In the genomic region with DNA sequence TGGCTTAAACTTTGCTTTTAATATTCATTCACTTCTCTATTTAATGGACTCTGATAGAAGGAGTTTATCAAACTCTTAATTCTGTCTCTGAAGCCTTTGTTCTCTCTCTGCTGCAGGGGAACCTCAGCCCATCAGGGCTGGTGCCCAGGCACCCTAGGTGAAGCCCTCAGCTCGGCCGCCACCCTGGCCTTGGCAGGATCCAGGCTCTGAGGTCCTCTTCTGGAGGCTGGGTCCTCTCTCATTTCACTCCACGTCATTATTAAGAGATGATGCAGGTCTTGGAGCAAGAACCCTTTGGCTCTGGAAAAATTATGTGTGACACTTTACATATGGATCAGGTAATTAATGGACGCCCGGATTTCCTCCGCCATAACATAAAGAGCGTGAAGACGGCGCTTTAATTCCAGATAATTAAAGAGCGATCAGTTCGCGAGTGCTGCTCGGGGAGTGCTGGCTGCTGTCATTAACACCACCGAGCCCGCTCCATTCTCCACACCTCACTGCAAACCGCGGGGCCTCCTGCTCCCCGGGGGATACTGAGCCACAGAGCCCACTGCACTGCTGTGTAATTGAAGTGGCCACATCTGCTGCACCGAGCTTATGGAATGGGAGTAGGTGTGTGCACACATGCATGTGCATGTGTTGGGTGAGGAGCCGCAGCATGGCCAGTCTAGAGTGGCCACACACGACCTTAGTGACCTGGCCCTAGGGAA, we compare ENCODE assay signal across 16 cellular contexts.
A peak's percentile ranks its signal among the peaks of the same experiment; 100 is the strongest.
DNase-seq lines count a peak whose midpoint lies in the region; TF ChIP-seq lines count a peak whose summit lies in the region.
"Had no signal": no experiment of that assay in that cellular context is flagged by ENCODE, and none has a peak within 500 bp of the region (broad histone marks: within the 10 kb centered on the region; RNA-seq: fewer than 3 reads in every experiment).

No MANE protein-coding gene starts in this region.

- POLR2A ChIA-PET in activated CD4-positive, alpha-beta T cell treated with anti-CD3 and anti-CD28 coated beads, Interleukin-2, amount 10 ng/mL, durations not matched to agents 7 days and 5 days (lab: Charles Lee): no interaction called here

- H3K4me3 Mint-ChIP-seq in activated CD4-positive, alpha-beta T cell treated with anti-CD3 and anti-CD28 coated beads, Interleukin-2, amount 10 ng/mL, durations not matched to agents 7 days and 5 days: no peak overlapping the region
- H3K4me3 Mint-ChIP-seq in activated CD4-positive, alpha-beta T cell treated with anti-CD3 and anti-CD28 coated beads, Interleukin-2, amount 10 ng/mL, durations not matched to agents 24 days and 14 days: no peak overlapping the region
- H3K4me3 Mint-ChIP-seq in H9 (no peak overlapping the region), chondrocyte (ENCODE audit: unreplicated experiment) (no peak overlapping the region)
- H3K4me3 Mint-ChIP-seq: CD4-positive, CD25-positive, alpha-beta regulatory T cell had no signal

- H3K27ac ChIP-seq in H9 (ENCODE audit: insufficient read length, low read depth, low read length): no peak overlapping the region
- H3K27ac ChIP-seq in neuronal stem cell (replicated peaks; ENCODE audit: low read length): no peak overlapping the region
- H3K27ac ChIP-seq: A549, PC-9 had no signal

- H3K18ac ChIP-seq in H9 (ENCODE audit: insufficient read length, low read depth, low read length): no peak overlapping the region
- H3K18ac ChIP-seq in neuronal stem cell (ENCODE audit: low read length): peak overlapping the region; percentile 15

- H4K8ac ChIP-seq in H9 (replicated peaks; ENCODE audit: insufficient read length, low read depth, low read length) (no peak overlapping the region), neuronal stem cell (ENCODE audit: low read depth, low read length) (no peak overlapping the region)

- H2BK12ac ChIP-seq in H9 (ENCODE audit: insufficient read length, low read depth, low read length) (no peak overlapping the region), neuronal stem cell (ENCODE audit: low read length) (no peak overlapping the region)

- no peak overlapping the region for H3K4me3 ChIP-seq in neuronal stem cell (ENCODE audit: low read length in 2 of 2)
- H3K4me3 ChIP-seq: A549, PC-9 had no signal

- no peak overlapping the region for H3K27ac Mint-ChIP-seq in activated CD4-positive, alpha-beta T cell treated with anti-CD3 and anti-CD28 coated beads, Interleukin-2, amount 10 ng/mL, durations not matched to agents 7 days and 5 days
- no peak overlapping the region for H3K27ac Mint-ChIP-seq in activated CD4-positive, alpha-beta T cell treated with anti-CD3 and anti-CD28 coated beads, Interleukin-2, amount 10 ng/mL, durations not matched to agents 24 days and 14 days
- H3K27ac Mint-ChIP-seq in H9: no peak overlapping the region
- H3K27ac Mint-ChIP-seq in chondrocyte (ENCODE audit: unreplicated experiment): no peak overlapping the region
- H3K27ac Mint-ChIP-seq: CD4-positive, CD25-positive, alpha-beta regulatory T cell had no signal

- peaks cover 7% of the 10 kb centered on the region for H3K9me3 ChIP-seq in H9 (ENCODE audit: control insufficient read depth, low read depth, low read length)
- peaks cover 7 to 11% of the 10 kb centered on the region in 2 donors for H3K9me3 ChIP-seq in neuronal stem cell (replicated peaks in 1 of 2; ENCODE audit: control insufficient read depth in 2 of 2, insufficient read depth in 1 of 2, low read depth in 1 of 2, low read length in 2 of 2)

- H3K36me3 Mint-ChIP-seq in activated CD4-positive, alpha-beta T cell treated with anti-CD3 and anti-CD28 coated beads, Interleukin-2, amount 10 ng/mL, durations not matched to agents 7 days and 5 days (ENCODE audit: low read depth): peaks cover 5% of the 10 kb centered on the region
- H3K36me3 Mint-ChIP-seq in activated CD4-positive, alpha-beta T cell treated with anti-CD3 and anti-CD28 coated beads, Interleukin-2, amount 10 ng/mL, durations not matched to agents 24 days and 14 days (ENCODE audit: low read depth): peaks cover 2% of the 10 kb centered on the region
- H3K36me3 Mint-ChIP-seq in H9 (ENCODE audit: insufficient read depth in 1 of 3, low read depth in 3 of 3): peaks cover 11 to 25% (median 11%) of the 10 kb centered on the region in 3 experiments
- peaks cover 2% of the 10 kb centered on the region for H3K36me3 Mint-ChIP-seq in chondrocyte (ENCODE audit: low read depth)
- H3K36me3 Mint-ChIP-seq: CD4-positive, CD25-positive, alpha-beta regulatory T cell had no signal

- H3K79me1 ChIP-seq in H9 (ENCODE audit: insufficient read depth, low read depth, low read length, poor library complexity, severe bottlenecking) (no peaks in the 10 kb centered on the region), neuronal stem cell (ENCODE audit: low read depth, low read length) (no peaks in the 10 kb centered on the region)

- no peak overlapping the region for H4K91ac ChIP-seq in H9 (ENCODE audit: insufficient read length, low read depth, low read length)
- H4K91ac ChIP-seq in neuronal stem cell (ENCODE audit: low read depth, low read length, poor library complexity): no peak overlapping the region

- no peaks in the 10 kb centered on the region for H3K79me2 ChIP-seq in H9 (ENCODE audit: insufficient read depth, low read length)

- no peak overlapping the region for H3K9ac ChIP-seq in H9 (ENCODE audit: extremely low read depth, insufficient read length, low read length)
- H3K9ac ChIP-seq in neuronal stem cell (ENCODE audit: low read depth, low read length, poor library complexity): no peak overlapping the region

- DNase-seq in activated CD4-positive, alpha-beta T cell treated with anti-CD3 and anti-CD28 coated beads, Interleukin-2, amount 10 ng/mL, durations not matched to agents 7 days and 5 days: peak; percentile 1
- DNase-seq in activated CD4-positive, alpha-beta T cell treated with anti-CD3 and anti-CD28 coated beads, Interleukin-2, amount 10 ng/mL, durations not matched to agents 24 days and 14 days: no peak
- DNase-seq in H9 (peak; percentile 24), chondrocyte (ENCODE audit: low spot score) (peak; percentile 59), neuronal stem cell (ENCODE audit: low spot score) (no peak), GM03348 (ENCODE audit: low spot score) (no peak), cortex of kidney (lab: John Stamatoyannopoulos, UW) (no peak)
- no peak for DNase-seq in activated T-cell treated with anti-CD3 and anti-CD28 coated beads, Interleukin-2, amount 50 U/mL, for 1 hour
- DNase-seq: Calu3; CD4-positive, CD25-positive, alpha-beta regulatory T cell; DND-41; GDM1; KBM-7; NCI-H1694; PC-9 had no signal

- peaks cover 9% of the 10 kb centered on the region for H3K4me1 Mint-ChIP-seq in activated CD4-positive, alpha-beta T cell treated with anti-CD3 and anti-CD28 coated beads, Interleukin-2, amount 10 ng/mL, durations not matched to agents 7 days and 5 days
- peaks cover 3% of the 10 kb centered on the region for H3K4me1 Mint-ChIP-seq in activated CD4-positive, alpha-beta T cell treated with anti-CD3 and anti-CD28 coated beads, Interleukin-2, amount 10 ng/mL, durations not matched to agents 24 days and 14 days
- H3K4me1 Mint-ChIP-seq in H9 (peaks cover 47 to 51% of the 10 kb centered on the region in 2 experiments), chondrocyte (ENCODE audit: low read depth) (peaks cover 4% of the 10 kb centered on the region)

- H3T11ph ChIP-seq in H9 (ENCODE audit: low read length): no peak overlapping the region

- no peaks in the 10 kb centered on the region for H3K36me3 ChIP-seq in neuronal stem cell (replicated peaks in 1 of 2; ENCODE audit: control insufficient read depth in 2 of 2, insufficient read depth in 2 of 2, low read length in 2 of 2)

- no peak overlapping the region for H4K5ac ChIP-seq in H9 (ENCODE audit: insufficient read length, low read depth, low read length)

- H3K4me2 ChIP-seq in H9 (ENCODE audit: insufficient read depth, insufficient read length, low read length) (no peak overlapping the region), neuronal stem cell (ENCODE audit: insufficient read depth, low read length, poor library complexity, severe bottlenecking) (no peak overlapping the region)
- H3K4me2 ChIP-seq: A549, PC-9 had no signal

- no peak overlapping the region for H2BK20ac ChIP-seq in H9 (ENCODE audit: low read depth, low read length, poor library complexity, severe bottlenecking)

- no peaks in the 10 kb centered on the region for H4K20me1 ChIP-seq in H9 (ENCODE audit: control insufficient read depth, insufficient read depth, insufficient read length)

- H3K4ac ChIP-seq in H9 (ENCODE audit: low read depth, low read length): no peak overlapping the region
- no peak overlapping the region for H3K4ac ChIP-seq in neuronal stem cell (ENCODE audit: low read length)

- WGBS in H9 (ENCODE audit: extremely low coverage, insufficient read length, low lambda C conversion rate): no CpG with 5 or more reads among the region's 21 CpGs
- no CpG with 5 or more reads among the region's 21 CpGs for WGBS in neuronal stem cell (ENCODE audit: extremely low coverage in 2 of 2, insufficient read length in 2 of 2, insufficient replicate concordance in 1 of 2), 2 donors

- H3K4me1 ChIP-seq in H9 (ENCODE audit: insufficient read depth, low read length) (no peaks in the 10 kb centered on the region; the same call in 1 of the 2 replicates), neuronal stem cell (ENCODE audit: control insufficient read depth in 2 of 2, insufficient read depth in 1 of 2, low read depth in 1 of 2, low read length in 2 of 2) (peaks cover 7 to 12% of the 10 kb centered on the region in 2 donors)
- H3K4me1 ChIP-seq: A549 had no signal

- no peak overlapping the region for H2BK15ac ChIP-seq in H9 (ENCODE audit: low read depth, low read length)
- no peak overlapping the region for H2BK15ac ChIP-seq in neuronal stem cell (ENCODE audit: low read length)

- H3K56ac ChIP-seq in H9 (ENCODE audit: insufficient read length, low read depth, low read length): no peak overlapping the region

- H3K23me2 ChIP-seq in H9 (ENCODE audit: insufficient read length, low read depth, low read length, poor library complexity, severe bottlenecking): peaks cover 13% of the 10 kb centered on the region

- CTCF ChIA-PET in activated CD4-positive, alpha-beta T cell treated with anti-CD3 and anti-CD28 coated beads, Interleukin-2, amount 10 ng/mL, durations not matched to agents 7 days and 5 days (lab: Charles Lee): interaction anchor here (0.7 kb wide), 1 partner anchor 577 kb away, joined by 4 read pairs; no protein-coding TSS in a partner anchor

- H3K23ac ChIP-seq in H9 (ENCODE audit: insufficient read length, low read depth, low read length) (no peak overlapping the region), neuronal stem cell (ENCODE audit: low read depth, low read length, poor library complexity) (no peak overlapping the region)

- H3K27me3 ChIP-seq in H9 (ENCODE audit: insufficient read depth, low read length): peaks cover 4% of the 10 kb centered on the region; the same call in 1 of the 2 replicates
- H3K27me3 ChIP-seq in neuronal stem cell (ENCODE audit: control insufficient read depth in 3 of 3, insufficient read depth in 3 of 3, low read depth in 1 of 3, low read length in 3 of 3): peaks cover 0 to 56% (median 6%) of the 10 kb centered on the region in 3 experiments

- TF ChIP-seq CTCF in H9 (conservative IDR thresholded peaks at IDR 0.05) (no peak), chondrocyte (IDR thresholded peaks at IDR 0.05) (no peak)

- H3K14ac ChIP-seq in H9 (ENCODE audit: insufficient read depth, low read length) (no peak overlapping the region), neuronal stem cell (ENCODE audit: low read length) (no peak overlapping the region)

- H2AFZ ChIP-seq in H9 (ENCODE audit: low read length): no peak overlapping the region
- no peak overlapping the region for H2AFZ ChIP-seq in neuronal stem cell (ENCODE audit: low read length)
- H2AFZ ChIP-seq: PC-9 had no signal

- no peak overlapping the region for H2BK120ac ChIP-seq in H9 (ENCODE audit: low read depth, low read length, poor library complexity, severe bottlenecking)
- H2BK120ac ChIP-seq in neuronal stem cell (ENCODE audit: low read depth, low read length): peak overlapping the region; percentile 43

- no peak overlapping the region for H2AK5ac ChIP-seq in H9 (ENCODE audit: insufficient read length, low read length)
- peak overlapping the region; percentile 40 for H2AK5ac ChIP-seq in neuronal stem cell (ENCODE audit: low read depth, low read length)

- H2BK5ac ChIP-seq in H9 (ENCODE audit: insufficient read length, low read length) (no peak overlapping the region), neuronal stem cell (ENCODE audit: low read length) (no peak overlapping the region)

- peaks cover 25% of the 10 kb centered on the region for H3K9me3 Mint-ChIP-seq in activated CD4-positive, alpha-beta T cell treated with anti-CD3 and anti-CD28 coated beads, Interleukin-2, amount 10 ng/mL, durations not matched to agents 7 days and 5 days
- peaks cover 15% of the 10 kb centered on the region for H3K9me3 Mint-ChIP-seq in activated CD4-positive, alpha-beta T cell treated with anti-CD3 and anti-CD28 coated beads, Interleukin-2, amount 10 ng/mL, durations not matched to agents 24 days and 14 days
- H3K9me3 Mint-ChIP-seq in H9 (peaks cover 24 to 25% of the 10 kb centered on the region in 2 experiments), chondrocyte (ENCODE audit: low read depth) (peaks cover 23% of the 10 kb centered on the region)

- intact Hi-C loops in activated CD4-positive, alpha-beta T cell treated with anti-CD3 and anti-CD28 coated beads, Interleukin-2, amount 10 ng/mL, durations not matched to agents 24 days and 14 days (cut with micrococcal nuclease): no loop called here

- H3K27me3 Mint-ChIP-seq in activated CD4-positive, alpha-beta T cell treated with anti-CD3 and anti-CD28 coated beads, Interleukin-2, amount 10 ng/mL, durations not matched to agents 7 days and 5 days: peaks cover 23% of the 10 kb centered on the region
- peaks cover 22% of the 10 kb centered on the region for H3K27me3 Mint-ChIP-seq in activated CD4-positive, alpha-beta T cell treated with anti-CD3 and anti-CD28 coated beads, Interleukin-2, amount 10 ng/mL, durations not matched to agents 24 days and 14 days
- H3K27me3 Mint-ChIP-seq in H9 (ENCODE audit: low read depth) (peaks cover 72% of the 10 kb centered on the region), chondrocyte (ENCODE audit: low read depth) (peaks cover 59% of the 10 kb centered on the region)

Comparison
In these comparisons a context has a peak if more than half of its experiments do, and no peak if none do; other contexts are left out.
1. DNase-seq: peak in activated CD4-positive, alpha-beta T cell treated with anti-CD3 and anti-CD28 coated beads, Interleukin-2, amount 10 ng/mL, durations not matched to agents 7 days and 5 days (single experiment), H9 (single experiment) and chondrocyte (single experiment); none in activated CD4-positive, alpha-beta T cell treated with anti-CD3 and anti-CD28 coated beads, Interleukin-2, amount 10 ng/mL, durations not matched to agents 24 days and 14 days (single experiment), neuronal stem cell (single experiment), GM03348 (single experiment), cortex of kidney (single experiment) and activated T-cell treated with anti-CD3 and anti-CD28 coated beads, Interleukin-2, amount 50 U/mL, for 1 hour (single experiment).